In the genomic region with DNA sequence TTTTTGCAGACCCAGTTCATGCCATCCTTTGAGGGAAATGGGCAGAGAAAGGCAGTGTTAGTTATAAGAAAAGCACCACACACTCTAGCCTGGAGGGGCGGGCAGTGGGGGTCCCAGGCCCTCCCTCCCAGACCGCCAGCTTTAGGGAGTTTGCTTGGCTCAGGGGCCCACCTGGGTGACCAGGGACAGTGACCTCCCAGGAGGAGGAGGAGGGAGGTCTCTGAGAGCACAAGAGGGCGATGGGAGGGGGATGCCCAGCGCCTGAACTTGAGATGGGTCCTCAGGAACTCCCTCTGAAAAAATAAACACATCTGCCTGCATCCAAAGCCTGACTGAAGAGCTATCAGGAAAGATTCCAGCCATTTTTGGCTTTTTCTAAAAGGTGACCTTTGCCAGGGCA, we compare ENCODE assay signal across 8 cellular contexts. TPM values are rescaled to one million over a fixed set of nuclear protein-coding genes. Genes with fewer than 3 reads are reported as not detected.
DNase-seq lines count a peak whose midpoint lies in the region; ATAC-seq and TF ChIP-seq lines count a peak whose summit lies in the region.
"Had no signal": no experiment of that assay in that cellular context is flagged by ENCODE, and none has a peak within 500 bp of the region (broad histone marks: within the 10 kb centered on the region; RNA-seq: fewer than 3 reads in every experiment).

No MANE protein-coding gene starts in this region.

- no peak for TF ChIP-seq POLR2A in suprapubic skin (IDR thresholded peaks at IDR 0.05)

- no peak for ATAC-seq in GM21529 (IDR thresholded peaks at IDR 0.05; ENCODE audit: unreplicated experiment)

- intact Hi-C loops in activated T-helper 1 cell treated with anti-CD3 and anti-CD28 coated beads, Interleukin-12 subunit alpha, Interleukin-12 subunit beta, Interleukin-2, Interleukin-4 antibody, amounts not matched to agents 30 ng/mL and 10 ng/mL and 1 ng/mL, durations not matched to agents 14 hours and 24 hours and 36 hours (cut with micrococcal nuclease), result no loop called here

- no peak for DNase-seq in HFFc6
- DNase-seq in mesothelial cell of epicardium (ENCODE audit: low spot score in 2 of 2, unreplicated experiment in 2 of 2), result no peak
- peak in 1 of 2 donors; percentile 44 for DNase-seq in suprapubic skin (ENCODE audit: low spot score in 2 of 2)
- no peak for DNase-seq in activated T-helper 1 cell treated with anti-CD3 and anti-CD28 coated beads, Interleukin-12 subunit alpha, Interleukin-12 subunit beta, Interleukin-2, Interleukin-4 antibody, amounts not matched to agents 30 ng/mL and 10 ng/mL and 1 ng/mL, durations not matched to agents 14 hours and 24 hours and 36 hours (ENCODE audit: low spot score)
- DNase-seq in NCI-H226, result no peak
- DNase-seq: activated T-cell treated with anti-CD3 and anti-CD28 coated beads for 4 hours had no signal

- H3K4me1 Mint-ChIP-seq in HFFc6 (ENCODE audit: low read depth) (peaks cover 63% of the 10 kb centered on the region), mesothelial cell of epicardium (peaks cover 76% of the 10 kb centered on the region)
- H3K4me1 Mint-ChIP-seq in activated T-helper 1 cell treated with anti-CD3 and anti-CD28 coated beads, Interleukin-12 subunit alpha, Interleukin-12 subunit beta, Interleukin-2, Interleukin-4 antibody, amounts not matched to agents 30 ng/mL and 10 ng/mL and 1 ng/mL, durations not matched to agents 14 hours and 24 hours and 36 hours (ENCODE audit: low read depth), result peaks cover 32% of the 10 kb centered on the region

- H3K27ac Mint-ChIP-seq in HFFc6 (peak overlapping the region; percentile 96), mesothelial cell of epicardium (peak overlapping the region; percentile 96)
- no peak overlapping the region for H3K27ac Mint-ChIP-seq in activated T-helper 1 cell treated with anti-CD3 and anti-CD28 coated beads, Interleukin-12 subunit alpha, Interleukin-12 subunit beta, Interleukin-2, Interleukin-4 antibody, amounts not matched to agents 30 ng/mL and 10 ng/mL and 1 ng/mL, durations not matched to agents 14 hours and 24 hours and 36 hours

- H3K27me3 Mint-ChIP-seq in HFFc6 (ENCODE audit: insufficient read depth) (peaks cover 6% of the 10 kb centered on the region), mesothelial cell of epicardium (ENCODE audit: low read depth) (no peaks in the 10 kb centered on the region)
- H3K27me3 Mint-ChIP-seq in activated T-helper 1 cell treated with anti-CD3 and anti-CD28 coated beads, Interleukin-12 subunit alpha, Interleukin-12 subunit beta, Interleukin-2, Interleukin-4 antibody, amounts not matched to agents 30 ng/mL and 10 ng/mL and 1 ng/mL, durations not matched to agents 14 hours and 24 hours and 36 hours (ENCODE audit: insufficient read depth), result no peaks in the 10 kb centered on the region

- no peaks in the 10 kb centered on the region for H3K36me3 ChIP-seq in suprapubic skin

- peak overlapping the region; percentile 88 for H3K4me3 Mint-ChIP-seq in HFFc6
- peak overlapping the region; percentile 13 for H3K4me3 Mint-ChIP-seq in mesothelial cell of epicardium
- H3K4me3 Mint-ChIP-seq in activated T-helper 1 cell treated with anti-CD3 and anti-CD28 coated beads, Interleukin-12 subunit alpha, Interleukin-12 subunit beta, Interleukin-2, Interleukin-4 antibody, amounts not matched to agents 30 ng/mL and 10 ng/mL and 1 ng/mL, durations not matched to agents 14 hours and 24 hours and 36 hours, result no peak overlapping the region

- peaks cover 54% of the 10 kb centered on the region for H3K4me1 ChIP-seq in suprapubic skin

- H3K27ac ChIP-seq in angular gyrus (ENCODE audit: low read depth, low read length) (peak overlapping the region; percentile 94), suprapubic skin (peak overlapping the region; percentile 80)

- WGBS in suprapubic skin, result 87% methylated on average over 4 of the region's 4 CpGs

- H3K27me3 ChIP-seq in suprapubic skin, result no peaks in the 10 kb centered on the region

- no peak for TF ChIP-seq EP300 in suprapubic skin (IDR thresholded peaks at IDR 0.05)

- no peaks in the 10 kb centered on the region for H3K36me3 Mint-ChIP-seq in HFFc6 (ENCODE audit: low read depth)
- peaks cover 6% of the 10 kb centered on the region for H3K36me3 Mint-ChIP-seq in mesothelial cell of epicardium
- peaks cover 5% of the 10 kb centered on the region for H3K36me3 Mint-ChIP-seq in activated T-helper 1 cell treated with anti-CD3 and anti-CD28 coated beads, Interleukin-12 subunit alpha, Interleukin-12 subunit beta, Interleukin-2, Interleukin-4 antibody, amounts not matched to agents 30 ng/mL and 10 ng/mL and 1 ng/mL, durations not matched to agents 14 hours and 24 hours and 36 hours (ENCODE audit: low read depth)

- H3K4me3 ChIP-seq in suprapubic skin, result no peak overlapping the region

- H3K9me3 Mint-ChIP-seq in HFFc6 (no peaks in the 10 kb centered on the region), mesothelial cell of epicardium (no peaks in the 10 kb centered on the region)
- no peaks in the 10 kb centered on the region for H3K9me3 Mint-ChIP-seq in activated T-helper 1 cell treated with anti-CD3 and anti-CD28 coated beads, Interleukin-12 subunit alpha, Interleukin-12 subunit beta, Interleukin-2, Interleukin-4 antibody, amounts not matched to agents 30 ng/mL and 10 ng/mL and 1 ng/mL, durations not matched to agents 14 hours and 24 hours and 36 hours

- H3K9me3 ChIP-seq in suprapubic skin, result no peaks in the 10 kb centered on the region

- TF ChIP-seq CTCF in HFFc6 (IDR thresholded peaks at IDR 0.05), result no peak
- no peak for TF ChIP-seq CTCF in mesothelial cell of epicardium (IDR thresholded peaks at IDR 0.05; ENCODE audit: unreplicated experiment)
- TF ChIP-seq CTCF in suprapubic skin (IDR thresholded peaks at IDR 0.05), result no peak

RNA-seq across cellular contexts. Expression of a gene that starts 32.6 kb away (rescaled TPM):
- total RNA-seq in HFFc6 (2021; fragmentation: NEBNext Ultra II Directional; extraction: Animal tissue kit (Norgen Biotek cat#: 25700)), result 100 to 1,000 TPM; 123 to 148 (median 135) TPM
- total RNA-seq in mesothelial cell of epicardium (74.3 to 85.3 TPM (median 79.2 TPM) in 3 replicates), suprapubic skin (100 to 1,000 TPM in 2 of 4 donors, 10 to 100 TPM in 2; 73.1 to 113 (median 96.1) TPM)
- total RNA-seq in activated T-helper 1 cell treated with anti-CD3 and anti-CD28 coated beads, Interleukin-12 subunit alpha, Interleukin-12 subunit beta, Interleukin-2, Interleukin-4 antibody, amounts not matched to agents 30 ng/mL and 10 ng/mL and 1 ng/mL, durations not matched to agents 14 hours and 24 hours and 36 hours, result 108 and 111 TPM in 2 replicates

RNA-seq across cellular contexts. Expression of a gene that starts 37.3 kb away (rescaled TPM):
- total RNA-seq in HFFc6 (2021; fragmentation: NEBNext Ultra II Directional; extraction: Animal tissue kit (Norgen Biotek cat#: 25700)), result 10 to 100 TPM; 13.2 to 18.4 (median 16.8) TPM
- 13.0 to 13.9 TPM (median 13.7 TPM) in 3 replicates for total RNA-seq in mesothelial cell of epicardium
- total RNA-seq in suprapubic skin, result 1 to 10 TPM; 3.4 to 6.0 (median 3.8) TPM
- total RNA-seq in activated T-helper 1 cell treated with anti-CD3 and anti-CD28 coated beads, Interleukin-12 subunit alpha, Interleukin-12 subunit beta, Interleukin-2, Interleukin-4 antibody, amounts not matched to agents 30 ng/mL and 10 ng/mL and 1 ng/mL, durations not matched to agents 14 hours and 24 hours and 36 hours, result 6.6 and 6.8 TPM in 2 replicates

RNA-seq across cellular contexts. Expression of a gene that starts 37.5 kb away (rescaled TPM):
- total RNA-seq in HFFc6 (2021; fragmentation: NEBNext Ultra II Directional; extraction: Animal tissue kit (Norgen Biotek cat#: 25700)), result 1 to 10 TPM; 2.2 to 4.4 (median 3.5) TPM
- total RNA-seq in mesothelial cell of epicardium (33.3 to 36.8 TPM (median 34.9 TPM) in 3 replicates), suprapubic skin (1 to 10 TPM; 1.9 to 5.6 (median 3.1) TPM)
- 39.5 and 44.0 TPM in 2 replicates for total RNA-seq in activated T-helper 1 cell treated with anti-CD3 and anti-CD28 coated beads, Interleukin-12 subunit alpha, Interleukin-12 subunit beta, Interleukin-2, Interleukin-4 antibody, amounts not matched to agents 30 ng/mL and 10 ng/mL and 1 ng/mL, durations not matched to agents 14 hours and 24 hours and 36 hours
